12 cellular contexts compared by ENCODE assay signal in genomic region chr6:36746251-36746650, GRCh38. TPM values are rescaled to one million over a fixed set of nuclear protein-coding genes. Genes with fewer than 3 reads are reported as not detected.
DNase-seq lines count a peak whose midpoint lies in the region; ATAC-seq lines count a peak whose summit lies in the region.
"Had no signal": no experiment of that assay in that cellular context is flagged by ENCODE, and none has a peak within 500 bp of the region (broad histone marks: within the 10 kb centered on the region; RNA-seq: fewer than 3 reads in every experiment).

No MANE protein-coding gene starts in this region.

- H4K20me1 ChIP-seq in BLaER1 = no peaks in the 10 kb centered on the region

- no peaks in the 10 kb centered on the region for H3K27me3 ChIP-seq in BLaER1

- H3K9ac ChIP-seq in BLaER1 = no peak overlapping the region

- peaks cover 32% of the 10 kb centered on the region for H3K9me3 ChIP-seq in BLaER1

- H3K4me2 ChIP-seq in BLaER1 = no peak overlapping the region
- H3K4me2 ChIP-seq: GM23338 had no signal

- no peaks in the 10 kb centered on the region for H3K36me3 Mint-ChIP-seq in activated T-helper 17 cell treated with anti-CD3 and anti-CD28 coated beads, Interleukin-2, amount 50 U/mL, for 72 hours (ENCODE audit: low read depth)
- H3K36me3 Mint-ChIP-seq in memory B cell = peaks cover 55% of the 10 kb centered on the region
- no peaks in the 10 kb centered on the region for H3K36me3 Mint-ChIP-seq in stimulated activated effector memory CD8-positive, alpha-beta T cell treated with anti-CD3 and anti-CD28 coated beads, Interleukin-12 subunit alpha, Interleukin-12 subunit beta, amount 100 ng/mL, for 72 hours
- H3K36me3 Mint-ChIP-seq: CD4-positive, CD25-positive, alpha-beta regulatory T cell had no signal

- peak overlapping the region; percentile 5 for H3K27ac Mint-ChIP-seq in activated T-helper 17 cell treated with anti-CD3 and anti-CD28 coated beads, Interleukin-2, amount 50 U/mL, for 72 hours
- H3K27ac Mint-ChIP-seq in memory B cell = peak overlapping the region; percentile 74
- H3K27ac Mint-ChIP-seq in stimulated activated effector memory CD8-positive, alpha-beta T cell treated with anti-CD3 and anti-CD28 coated beads, Interleukin-12 subunit alpha, Interleukin-12 subunit beta, amount 100 ng/mL, for 72 hours = peak overlapping the region; percentile 72
- H3K27ac Mint-ChIP-seq: GM23338 had no signal

- no peaks in the 10 kb centered on the region for H3K9me3 Mint-ChIP-seq in activated T-helper 17 cell treated with anti-CD3 and anti-CD28 coated beads, Interleukin-2, amount 50 U/mL, for 72 hours
- H3K9me3 Mint-ChIP-seq in memory B cell = no peaks in the 10 kb centered on the region
- H3K9me3 Mint-ChIP-seq in stimulated activated effector memory CD8-positive, alpha-beta T cell treated with anti-CD3 and anti-CD28 coated beads, Interleukin-12 subunit alpha, Interleukin-12 subunit beta, amount 100 ng/mL, for 72 hours = peaks cover 5% of the 10 kb centered on the region

- no peak overlapping the region for H3K4me3 ChIP-seq in BLaER1
- H3K4me3 ChIP-seq: GM23338 had no signal

- H3K4me3 Mint-ChIP-seq in activated T-helper 17 cell treated with anti-CD3 and anti-CD28 coated beads, Interleukin-2, amount 50 U/mL, for 72 hours = no peak overlapping the region
- no peak overlapping the region for H3K4me3 Mint-ChIP-seq in memory B cell
- H3K4me3 Mint-ChIP-seq in stimulated activated effector memory CD8-positive, alpha-beta T cell treated with anti-CD3 and anti-CD28 coated beads, Interleukin-12 subunit alpha, Interleukin-12 subunit beta, amount 100 ng/mL, for 72 hours = no peak overlapping the region
- H3K4me3 Mint-ChIP-seq: CD4-positive, CD25-positive, alpha-beta regulatory T cell; GM23338 had no signal

- ATAC-seq in activated T-helper 17 cell treated with anti-CD3 and anti-CD28 coated beads, Interleukin-2, amount 50 U/mL, for 72 hours (replicated peaks) = no peak
- ATAC-seq in memory B cell (ENCODE audit: low read depth) = no peak
- ATAC-seq in stimulated activated effector memory CD8-positive, alpha-beta T cell treated with anti-CD3 and anti-CD28 coated beads, Interleukin-12 subunit alpha, Interleukin-12 subunit beta, amount 100 ng/mL, for 72 hours = no peak
- ATAC-seq: GM23338 had no signal

- H3K36me3 ChIP-seq in BLaER1 = no peaks in the 10 kb centered on the region

- DNase-seq in memory B cell (ENCODE audit: low spot score in 2 of 2) (no peak), RKO (ENCODE audit: low spot score) (no peak), T1000 (lab: John Stamatoyannopoulos, UW) (no peak), NCI-H526 (lab: John Stamatoyannopoulos, UW) (no peak)
- DNase-seq in stimulated activated effector memory CD8-positive, alpha-beta T cell treated with anti-CD3 and anti-CD28 coated beads, Interleukin-12 subunit alpha, Interleukin-12 subunit beta, amount 100 ng/mL, for 72 hours (ENCODE audit: low spot score in 2 of 2) = no peak
- DNase-seq: CD4-positive, CD25-positive, alpha-beta regulatory T cell; DMS53; GF-D8; H7 had no signal

- H3K4me1 Mint-ChIP-seq in activated T-helper 17 cell treated with anti-CD3 and anti-CD28 coated beads, Interleukin-2, amount 50 U/mL, for 72 hours = peaks cover 12% of the 10 kb centered on the region
- peaks cover 50% of the 10 kb centered on the region for H3K4me1 Mint-ChIP-seq in memory B cell
- H3K4me1 Mint-ChIP-seq in stimulated activated effector memory CD8-positive, alpha-beta T cell treated with anti-CD3 and anti-CD28 coated beads, Interleukin-12 subunit alpha, Interleukin-12 subunit beta, amount 100 ng/mL, for 72 hours = no peaks in the 10 kb centered on the region
- H3K4me1 Mint-ChIP-seq: CD4-positive, CD25-positive, alpha-beta regulatory T cell had no signal

- peaks cover 60% of the 10 kb centered on the region for H3K4me1 ChIP-seq in BLaER1

- H3K27ac ChIP-seq in BLaER1 = peak overlapping the region; percentile 56; the same call in 1 of the 2 replicates

- H3K27me3 Mint-ChIP-seq in activated T-helper 17 cell treated with anti-CD3 and anti-CD28 coated beads, Interleukin-2, amount 50 U/mL, for 72 hours = no peaks in the 10 kb centered on the region
- H3K27me3 Mint-ChIP-seq in memory B cell = no peaks in the 10 kb centered on the region
- H3K27me3 Mint-ChIP-seq: CD4-positive, CD25-positive, alpha-beta regulatory T cell had no signal

RNA-seq across cellular contexts. Expression of gene RAB44, which starts 48.6 kb away (rescaled TPM):
- under 1 TPM; 0.11 to 0.32 TPM for total RNA-seq in activated T-helper 17 cell treated with anti-CD3 and anti-CD28 coated beads, Interleukin-2, amount 50 U/mL, for 72 hours
- total RNA-seq: GM23338, H7 had no signal

Comparison
In these comparisons a context has a peak if more than half of its experiments do, and no peak if none do; other contexts are left out.
1. H3K27ac Mint-ChIP-seq: peak in every context shown above with its lines; median percentile 74 in memory B cell; 72 in stimulated activated effector memory CD8-positive, alpha-beta T cell treated with anti-CD3 and anti-CD28 coated beads, Interleukin-12 subunit alpha, Interleukin-12 subunit beta, amount 100 ng/mL, for 72 hours; 5 in activated T-helper 17 cell treated with anti-CD3 and anti-CD28 coated beads, Interleukin-2, amount 50 U/mL, for 72 hours.